ENCODE assay signal across 22 cellular contexts in the genomic region with DNA sequence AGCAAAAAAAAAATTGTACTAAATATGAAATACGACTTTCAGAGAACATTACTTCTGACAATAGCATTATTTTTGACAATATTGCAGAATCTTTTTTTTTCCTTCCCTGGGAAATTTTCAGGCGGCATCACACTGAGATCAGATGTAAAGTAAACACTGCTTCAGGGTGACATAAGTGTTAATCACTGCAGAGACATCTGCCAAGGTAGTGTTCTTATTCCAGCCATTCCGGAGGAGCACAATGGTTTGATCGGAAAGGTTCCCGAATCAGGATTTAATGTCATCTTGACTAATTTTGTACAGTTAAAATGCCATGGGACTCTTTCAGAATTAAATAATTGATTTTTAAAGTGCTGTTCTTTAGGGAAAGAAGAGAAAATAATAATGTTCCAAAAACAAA. TPM values are rescaled to one million over a fixed set of nuclear protein-coding genes. Genes with fewer than 3 reads are reported as not detected.
DNase-seq lines count a peak whose midpoint lies in the region; ATAC-seq, FAIRE-seq and TF ChIP-seq lines count a peak whose summit lies in the region.
"Had no signal": no experiment of that assay in that cellular context is flagged by ENCODE, and none has a peak within 500 bp of the region (broad histone marks: within the 10 kb centered on the region; RNA-seq: fewer than 3 reads in every experiment).

No MANE protein-coding gene starts in this region.

- intact Hi-C loops in Right ventricle myocardium inferior (cut with DNase I): no loop called here

- no peaks in the 10 kb centered on the region for H3K36me3 ChIP-seq in MG63
- H3K36me3 ChIP-seq: adrenal gland, heart left ventricle, prostate gland, sigmoid colon had no signal

- no peak for FAIRE-seq in H54 (lab: Jason Lieb, UNC)
- FAIRE-seq: GM12891 had no signal

- DNase-seq in H54 (ENCODE audit: insufficient read length, low spot score) (peak; percentile 5), NCI-H2227 (lab: John Stamatoyannopoulos, UW; ENCODE audit: unreplicated experiment) (peak; percentile 25), astrocyte of the spinal cord (ENCODE audit: low read depth, low spot score) (peak; percentile 29), kidney tubule cell (ENCODE audit: low spot score) (peak; percentile 46), Right ventricle myocardium inferior (ENCODE audit: missing footprints) (no peak), MG63 (no peak)
- DNase-seq: activated CD4-positive, alpha-beta T cell treated with anti-CD3 and anti-CD28 coated beads, Interleukin-2, amount 50 U/mL, for 4 hours; activated naive CD4-positive, alpha-beta T cell treated with anti-CD3 and anti-CD28 coated beads for 36 hours; adrenal gland; Calu3; effector CD4-positive, alpha-beta T cell; GOT3; heart left ventricle; left colon; NCI-H510A treated with DMSO at 0.1 percent for 48 hours; sigmoid colon; stimulated activated CD4-positive, alpha-beta T cell treated with anti-CD3 and anti-CD28 coated beads, Interleukin-15, amount 100 ng/mL, for 24 hours; stimulated activated naive B cell treated with anti-CD40 and anti-IgM and Interleukin-4, amounts not matched to agents 10 μg/mL and 1 μg/mL and 100 μg/mL, for 72 hours; T-cell had no signal

- no peak for TF ChIP-seq CTCF in astrocyte of the spinal cord (IDR thresholded peaks at IDR 0.05; ENCODE audit: low read depth, low read length)

- in situ Hi-C loops in astrocyte of the spinal cord (cut with HindIII; ENCODE audit: low sequenced_read_pairs): no loop called here

- peaks cover 3% of the 10 kb centered on the region; the same call in 1 of the 2 replicates for H3K9me3 ChIP-seq in MG63
- H3K9me3 ChIP-seq: adrenal gland, prostate gland, sigmoid colon had no signal

- no peak for ATAC-seq in Right ventricle myocardium inferior
- no peak for ATAC-seq in HG02870 (IDR thresholded peaks at IDR 0.05; ENCODE audit: unreplicated experiment)
- ATAC-seq: heart left ventricle; left colon; stimulated activated naive B cell treated with anti-CD40 and anti-IgM and Interleukin-4, amounts not matched to agents 10 μg/mL and 1 μg/mL and 100 μg/mL, for 72 hours; T-cell had no signal

- H3K4me3 ChIP-seq in astrocyte of the spinal cord (ENCODE audit: low read depth, low read length) (no peak overlapping the region), MG63 (no peak overlapping the region)
- H3K4me3 ChIP-seq: adrenal gland, heart left ventricle, prostate gland, sigmoid colon had no signal

- TF ChIP-seq POLR2A in H54 (IDR thresholded peaks at IDR 0.05; ENCODE audit: low read depth, low read length): no peak

- H3K27me3 ChIP-seq in MG63: no peaks in the 10 kb centered on the region
- H3K27me3 ChIP-seq: adrenal gland, sigmoid colon had no signal

RNA-seq across cellular contexts. Expression of a gene that starts 56.7 kb away (rescaled TPM):
- total RNA-seq in Right ventricle myocardium inferior: 10.9 TPM
- 4.4 and 43.2 TPM in 2 replicates for total RNA-seq in MG63 (2014; rRNA removed; shearing (Covaris generic); ENCODE audit: low replicate concordance)

Comparison
In these comparisons a context has a peak if more than half of its experiments do, and no peak if none do; other contexts are left out.
1. DNase-seq: peak in H54 (single experiment), NCI-H2227 (single experiment), astrocyte of the spinal cord (single experiment) and kidney tubule cell (single experiment); none in Right ventricle myocardium inferior (single experiment) and MG63 (single experiment).